Comparison of ENCODE assay signal across 12 cellular contexts in genomic region chr12:124694846-124695497, GRCh38.
A peak's percentile ranks its signal among the peaks of the same experiment; 100 is the strongest.
DNase-seq lines count a peak whose midpoint lies in the region; ATAC-seq, FAIRE-seq and TF ChIP-seq lines count a peak whose summit lies in the region.
"Had no signal": no experiment of that assay in that cellular context is flagged by ENCODE, and none has a peak within 500 bp of the region (broad histone marks: within the 10 kb centered on the region; RNA-seq: fewer than 3 reads in every experiment).

No MANE protein-coding gene starts in this region.

- no peak overlapping the region for H3K4me3 Mint-ChIP-seq in activated T-cell treated with anti-CD3 and anti-CD28 coated beads, Interleukin-2, amount 50 U/mL, for 24 hours
- H3K4me3 Mint-ChIP-seq: activated CD4-positive, alpha-beta T cell treated with anti-CD3 and anti-CD28 coated beads, Interleukin-2, amount 10 ng/mL, durations not matched to agents 24 days and 14 days had no signal

- H3K9me3 Mint-ChIP-seq in activated T-cell treated with anti-CD3 and anti-CD28 coated beads, Interleukin-2, amount 50 U/mL, for 24 hours = peaks cover 6% of the 10 kb centered on the region

- no peak overlapping the region for H2AFZ ChIP-seq in Loucy (ENCODE audit: low read length)

- H3K27me3 Mint-ChIP-seq in activated T-cell treated with anti-CD3 and anti-CD28 coated beads, Interleukin-2, amount 50 U/mL, for 24 hours = peaks cover 4% of the 10 kb centered on the region

- H3K4me2 ChIP-seq in Loucy (ENCODE audit: low read depth, low read length, poor library complexity, severe bottlenecking) = peak overlapping the region; percentile 71

- no peak overlapping the region for H3K27ac Mint-ChIP-seq in activated T-cell treated with anti-CD3 and anti-CD28 coated beads, Interleukin-2, amount 50 U/mL, for 24 hours
- H3K27ac Mint-ChIP-seq: activated CD4-positive, alpha-beta T cell treated with anti-CD3 and anti-CD28 coated beads, Interleukin-2, amount 10 ng/mL, durations not matched to agents 24 days and 14 days; CD4-positive, alpha-beta memory T cell had no signal

- H3K27ac ChIP-seq in brain microvascular endothelial cell (no peak overlapping the region), kidney (ENCODE audit: low read depth in 2 of 2, low read length in 2 of 2) (peak overlapping the region in 1 of 2 donors; percentile 68)
- H3K27ac ChIP-seq: body of pancreas had no signal

- 0 out of 2 replicates have a peak, but pooled peaks cover 4% of the 10 kb centered on the region for H3K27me3 ChIP-seq in BJ (ENCODE audit: control insufficient read depth, insufficient read depth, low read length)
- no peaks in the 10 kb centered on the region for H3K27me3 ChIP-seq in Loucy (ENCODE audit: insufficient read depth, low read length, poor library complexity, severe bottlenecking)
- no peaks in the 10 kb centered on the region for H3K27me3 ChIP-seq in brain microvascular endothelial cell (replicated peaks)
- H3K27me3 ChIP-seq: body of pancreas had no signal

- H3K9ac ChIP-seq in Loucy (ENCODE audit: low read depth, low read length, poor library complexity, severe bottlenecking) = no peak overlapping the region
- no peak overlapping the region for H3K9ac ChIP-seq in kidney (ENCODE audit: low read length in 2 of 2)

- POLR2A ChIA-PET in BJ (lab: Charles Lee) = no interaction called here

- no peak for FAIRE-seq in kidney (lab: Jason Lieb, UNC)

- in situ Hi-C loops in brain microvascular endothelial cell (cut with HindIII; ENCODE audit: low pct_ligation_motif_present, low sequenced_read_pairs) = no loop called here

- H4K20me1 ChIP-seq in Loucy (ENCODE audit: insufficient read depth, low read length, poor library complexity, severe bottlenecking) = no peaks in the 10 kb centered on the region

- H3K9me3 ChIP-seq in Loucy (ENCODE audit: insufficient read depth, low read depth, low read length) = peaks cover 15% of the 10 kb centered on the region; the same call in 1 of the 2 replicates
- peaks cover 0 to 6% of the 10 kb centered on the region in 2 donors for H3K9me3 ChIP-seq in kidney (ENCODE audit: control insufficient read depth in 1 of 2, low read length in 2 of 2)

- CTCF ChIA-PET in BJ (lab: Yijun Ruan, JAX) = interaction anchor here (0.9 to 3.0 kb wide), 3 partner anchors 10 to 71 kb away, joined by 3 to 11 read pairs (median 3); no protein-coding TSS in a partner anchor

- H3F3A ChIP-seq in Loucy (ENCODE audit: low read depth) = no peaks in the 10 kb centered on the region

- H3K36me3 ChIP-seq in BJ (ENCODE audit: control insufficient read depth, insufficient read depth, low read length) (no peaks in the 10 kb centered on the region), Loucy (ENCODE audit: insufficient read depth, low read length) (no peaks in the 10 kb centered on the region), brain microvascular endothelial cell (replicated peaks) (no peaks in the 10 kb centered on the region), kidney (ENCODE audit: control insufficient read depth in 1 of 2, insufficient read depth in 2 of 2, low read length in 2 of 2) (no peaks in the 10 kb centered on the region)

- H3K79me2 ChIP-seq in Loucy (ENCODE audit: insufficient read depth, low read length) = no peaks in the 10 kb centered on the region

- H3K4me3 ChIP-seq in BJ (ENCODE audit: low read depth, low read length) (no peak overlapping the region), Loucy (ENCODE audit: low read length, poor library complexity, severe bottlenecking) (peak overlapping the region; percentile 26), brain microvascular endothelial cell (ENCODE audit: low read depth, low read length) (no peak overlapping the region), kidney (ENCODE audit: low read length in 2 of 2) (no peak overlapping the region)
- H3K4me3 ChIP-seq: body of pancreas, skin epidermis had no signal

- H3K9me2 ChIP-seq in Loucy (replicated peaks; ENCODE audit: low read depth, low read length) = no peaks in the 10 kb centered on the region

- H3K36me3 Mint-ChIP-seq in activated T-cell treated with anti-CD3 and anti-CD28 coated beads, Interleukin-2, amount 50 U/mL, for 24 hours (ENCODE audit: low read depth) = no peaks in the 10 kb centered on the region

- no peak for ATAC-seq in GM18517 (IDR thresholded peaks at IDR 0.05; ENCODE audit: unreplicated experiment)
- ATAC-seq: body of pancreas had no signal

- DNase-seq in BJ (ENCODE audit: low read depth) (peak; percentile 82), brain microvascular endothelial cell (peak; percentile 91), kidney (peak; percentile 89), HUDEP-2 (lab: John Stamatoyannopoulos, UW; ENCODE audit: unreplicated experiment in 76 of 76) (no peak), medulla oblongata (ENCODE audit: extremely low spot score) (no peak)
- no peak for DNase-seq in activated T-cell treated with anti-CD3 and anti-CD28 coated beads, Interleukin-2, amount 50 U/mL, for 24 hours
- DNase-seq: body of pancreas; CD4-positive, alpha-beta memory T cell had no signal

- H3K4me1 Mint-ChIP-seq in activated T-cell treated with anti-CD3 and anti-CD28 coated beads, Interleukin-2, amount 50 U/mL, for 24 hours (ENCODE audit: low read depth) = peaks cover 16% of the 10 kb centered on the region

- intact Hi-C loops in kidney (cut with DNase I) = no loop called here

- H3K4me1 ChIP-seq in Loucy (ENCODE audit: insufficient read depth, low read length, poor library complexity, severe bottlenecking) (peaks cover 20% of the 10 kb centered on the region), kidney (ENCODE audit: control insufficient read depth in 1 of 2, insufficient read depth in 1 of 2, low read depth in 1 of 2, low read length in 2 of 2) (no peaks in the 10 kb centered on the region)

- 0 out of 2 replicates have a peak, but pooled peaks have one; percentile 5 for TF ChIP-seq CTCF in BJ (IDR thresholded peaks at IDR 0.05; ENCODE audit: insufficient read depth, low read depth, low read length)
- no peak for TF ChIP-seq CTCF in Loucy (conservative IDR thresholded peaks at IDR 0.05; ENCODE audit: low read length)
- peak; percentile 29 for TF ChIP-seq CTCF in brain microvascular endothelial cell (IDR thresholded peaks at IDR 0.05; ENCODE audit: low read depth, low read length, missing control alignments)
- no peak for TF ChIP-seq CTCF in kidney (IDR thresholded peaks at IDR 0.05; ENCODE audit: borderline replicate concordance, extremely low read depth, insufficient read depth)

Comparison
In these comparisons a context has a peak if more than half of its experiments do, and no peak if none do; other contexts are left out.
1. DNase-seq: peak in BJ (single experiment), brain microvascular endothelial cell (single experiment) and kidney (single experiment); none in activated T-cell treated with anti-CD3 and anti-CD28 coated beads, Interleukin-2, amount 50 U/mL, for 24 hours (single experiment), HUDEP-2 (0 of 76) and medulla oblongata (single experiment).
2. CTCF ChIP-seq: peak in BJ (single experiment) and brain microvascular endothelial cell (single experiment); none in Loucy (single experiment) and kidney (single experiment).